In the genomic region with DNA sequence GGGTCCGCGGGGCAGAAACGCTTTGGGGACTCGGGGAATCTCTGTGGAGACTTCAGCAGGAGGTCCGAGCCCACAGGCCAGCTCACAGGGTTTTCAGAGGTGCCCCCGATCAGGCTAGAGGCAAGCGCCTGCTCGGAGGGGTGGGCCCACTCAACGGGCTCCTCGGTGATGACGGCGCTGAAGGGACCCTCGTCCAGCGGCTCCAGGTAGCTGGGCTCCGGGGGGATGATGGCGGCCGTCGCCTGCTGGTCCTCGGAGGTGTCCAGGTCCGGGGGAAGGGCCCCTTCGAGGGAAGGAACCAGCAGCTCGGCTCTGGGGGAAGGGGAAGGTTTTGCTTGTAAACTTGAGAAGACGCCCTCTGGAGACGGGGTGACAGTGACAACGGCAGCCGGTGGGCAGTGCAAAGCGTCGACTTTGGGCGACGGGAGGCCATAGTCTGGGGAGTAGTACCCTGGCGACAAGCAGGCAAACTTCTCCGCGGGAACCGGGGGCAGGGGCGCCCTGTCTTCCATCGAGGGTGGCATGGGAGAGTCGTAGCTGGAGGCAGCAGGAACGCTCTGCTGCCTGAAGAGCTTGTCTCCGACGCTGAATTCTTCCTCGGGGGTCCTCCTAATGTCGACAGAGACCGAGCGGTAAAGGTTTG, we compare ENCODE assay signal across 2 cellular contexts.
TF ChIP-seq lines count a peak whose summit lies in the region.

No MANE protein-coding gene starts in this region.

TF ChIP-seq in HepG2, 621 proteins besides CTCF, POLR2A, EP300 and RAD21 (continued from another document):
- TF ChIP-seq, protein P1, sequence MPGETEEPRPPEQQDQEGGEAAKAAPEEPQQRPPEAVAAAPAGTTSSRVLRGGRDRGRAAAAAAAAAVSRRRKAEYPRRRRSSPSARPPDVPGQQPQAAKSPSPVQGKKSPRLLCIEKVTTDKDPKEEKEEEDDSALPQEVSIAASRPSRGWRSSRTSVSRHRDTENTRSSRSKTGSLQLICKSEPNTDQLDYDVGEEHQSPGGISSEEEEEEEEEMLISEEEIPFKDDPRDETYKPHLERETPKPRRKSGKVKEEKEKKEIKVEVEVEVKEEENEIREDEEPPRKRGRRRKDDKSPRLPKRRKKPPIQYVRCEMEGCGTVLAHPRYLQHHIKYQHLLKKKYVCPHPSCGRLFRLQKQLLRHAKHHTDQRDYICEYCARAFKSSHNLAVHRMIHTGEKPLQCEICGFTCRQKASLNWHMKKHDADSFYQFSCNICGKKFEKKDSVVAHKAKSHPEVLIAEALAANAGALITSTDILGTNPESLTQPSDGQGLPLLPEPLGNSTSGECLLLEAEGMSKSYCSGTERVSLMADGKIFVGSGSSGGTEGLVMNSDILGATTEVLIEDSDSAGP (CRISPR knock-in tag; IDR thresholded peaks at IDR 0.05; ENCODE audit: borderline replicate concordance), result no peak
- TF ChIP-seq AGO2 (optimal IDR thresholded peaks at IDR 0.05; ENCODE audit: low read depth, low read length) (peak; percentile 5), PRPF4 (IDR thresholded peaks at IDR 0.05; ENCODE audit: low read depth, low read length, poor library complexity, severe bottlenecking) (peak; percentile 17), FOXA1 (IDR thresholded peaks at IDR 0.05) (no peak), FOXA1 (CRISPR knock-in tag; IDR thresholded peaks at IDR 0.05) (no peak), ZNF747 (CRISPR knock-in tag; IDR thresholded peaks at IDR 0.05; ENCODE audit: borderline replicate concordance) (no peak), SRSF4 (IDR thresholded peaks at IDR 0.05; ENCODE audit: low read depth, low read length, poor library complexity, severe bottlenecking) (no peak), ZSCAN12 (CRISPR knock-in tag; IDR thresholded peaks at IDR 0.05) (no peak), ZNF484 (CRISPR knock-in tag; IDR thresholded peaks at IDR 0.05; ENCODE audit: borderline replicate concordance, low read depth) (no peak), FLYWCH1 (CRISPR knock-in tag; IDR thresholded peaks at IDR 0.05) (no peak), ZSCAN31 (CRISPR knock-in tag; IDR thresholded peaks at IDR 0.05; ENCODE audit: low read depth) (no peak), SCMH1 (CRISPR knock-in tag; IDR thresholded peaks at IDR 0.05; ENCODE audit: borderline replicate concordance) (no peak), ZNF503 (CRISPR knock-in tag; IDR thresholded peaks at IDR 0.05) (no peak), FOXO1 (CRISPR knock-in tag; IDR thresholded peaks at IDR 0.05) (no peak), ZNF670 (CRISPR knock-in tag; IDR thresholded peaks at IDR 0.05; ENCODE audit: borderline replicate concordance) (no peak)
- TF ChIP-seq, protein P2, sequence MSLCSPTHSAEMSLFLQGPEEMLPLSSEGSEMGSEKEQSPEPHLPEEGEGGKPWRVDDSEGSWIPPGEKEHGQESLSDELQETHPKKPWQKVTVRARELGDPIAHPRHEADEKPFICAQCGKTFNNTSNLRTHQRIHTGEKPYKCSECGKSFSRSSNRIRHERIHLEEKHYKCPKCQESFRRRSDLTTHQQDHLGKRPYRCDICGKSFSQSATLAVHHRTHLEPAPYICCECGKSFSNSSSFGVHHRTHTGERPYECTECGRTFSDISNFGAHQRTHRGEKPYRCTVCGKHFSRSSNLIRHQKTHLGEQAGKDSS (CRISPR knock-in tag; IDR thresholded peaks at IDR 0.05; ENCODE audit: borderline replicate concordance, low read depth), result no peak

TF ChIP-seq in WTC11, 78 proteins besides CTCF, POLR2A, EP300 and RAD21 (continued from another document):
- TF ChIP-seq, protein P3, sequence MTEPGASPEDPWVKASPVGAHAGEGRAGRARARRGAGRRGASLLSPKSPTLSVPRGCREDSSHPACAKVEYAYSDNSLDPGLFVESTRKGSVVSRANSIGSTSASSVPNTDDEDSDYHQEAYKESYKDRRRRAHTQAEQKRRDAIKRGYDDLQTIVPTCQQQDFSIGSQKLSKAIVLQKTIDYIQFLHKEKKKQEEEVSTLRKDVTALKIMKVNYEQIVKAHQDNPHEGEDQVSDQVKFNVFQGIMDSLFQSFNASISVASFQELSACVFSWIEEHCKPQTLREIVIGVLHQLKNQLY (CRISPR knock-in tag; IDR thresholded peaks at IDR 0.05), result no peak
- TF ChIP-seq TP53 (CRISPR knock-in tag; IDR thresholded peaks at IDR 0.05) (no peak), ZNF396 (CRISPR knock-in tag; IDR thresholded peaks at IDR 0.05; ENCODE audit: borderline replicate concordance) (no peak), ZNF425 (CRISPR knock-in tag; conservative IDR thresholded peaks at IDR 0.05) (no peak), CBFB (CRISPR knock-in tag; IDR thresholded peaks at IDR 0.05; ENCODE audit: low read depth) (no peak), ETV6 (CRISPR knock-in tag; IDR thresholded peaks at IDR 0.05) (no peak)
- TF ChIP-seq, protein P4, sequence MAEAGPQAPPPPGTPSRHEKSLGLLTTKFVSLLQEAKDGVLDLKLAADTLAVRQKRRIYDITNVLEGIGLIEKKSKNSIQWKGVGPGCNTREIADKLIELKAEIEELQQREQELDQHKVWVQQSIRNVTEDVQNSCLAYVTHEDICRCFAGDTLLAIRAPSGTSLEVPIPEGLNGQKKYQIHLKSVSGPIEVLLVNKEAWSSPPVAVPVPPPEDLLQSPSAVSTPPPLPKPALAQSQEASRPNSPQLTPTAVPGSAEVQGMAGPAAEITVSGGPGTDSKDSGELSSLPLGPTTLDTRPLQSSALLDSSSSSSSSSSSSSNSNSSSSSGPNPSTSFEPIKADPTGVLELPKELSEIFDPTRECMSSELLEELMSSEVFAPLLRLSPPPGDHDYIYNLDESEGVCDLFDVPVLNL (CRISPR knock-in tag; IDR thresholded peaks at IDR 0.05; ENCODE audit: borderline replicate concordance, low read depth), result no peak
